In genomic region chr11:77821349-77821851, GRCh38 we compare ENCODE assay signal across 8 cellular contexts. TPM values are rescaled to one million over a fixed set of nuclear protein-coding genes. Genes with fewer than 3 reads are reported as not detected.
DNase-seq lines count a peak whose midpoint lies in the region; ATAC-seq and FAIRE-seq lines count a peak whose summit lies in the region.

No MANE protein-coding gene starts in this region.

- peak overlapping the region; percentile 28 to 43 for H3K27ac ChIP-seq in small intestine (ENCODE audit: low read depth in 1 of 2, low read length in 1 of 2)

- no peaks in the 10 kb centered on the region for H3K9me3 ChIP-seq in small intestine (ENCODE audit: control insufficient read depth, low read depth)

- H3K4me3 ChIP-seq in small intestine (ENCODE audit: low read depth in 1 of 2, low read length in 2 of 2), result peak overlapping the region; percentile 59 to 96

- FAIRE-seq in small intestine (lab: Jason Lieb, UNC), result no peak

- H3K27me3 ChIP-seq in small intestine (ENCODE audit: control insufficient read depth in 2 of 2, insufficient read depth in 2 of 2, low read length in 2 of 2), result no peaks in the 10 kb centered on the region

- no peak for ATAC-seq in GM21619 (IDR thresholded peaks at IDR 0.05; ENCODE audit: unreplicated experiment)
- ATAC-seq in HG03175 (IDR thresholded peaks at IDR 0.05; ENCODE audit: unreplicated experiment), result no peak

- peaks cover 4% of the 10 kb centered on the region in 2 donors for H3K4me1 ChIP-seq in small intestine (ENCODE audit: control insufficient read depth in 2 of 2, insufficient read depth in 1 of 2, low read depth in 1 of 2, low read length in 1 of 2)

- DNase-seq in NCI-H2029 treated with DMSO at 0.1 percent for 48 hours (lab: John Stamatoyannopoulos, UW) (peak; percentile 27), NCI-H2029 (lab: John Stamatoyannopoulos, UW) (no peak), RPMI7951 (ENCODE audit: low read depth) (peak; percentile 54), brain pericyte (ENCODE audit: low read depth, low spot score) (peak; percentile 8), iPS-NIHi7 (ENCODE audit: extremely low spot score) (peak; percentile 24), small intestine (peak; percentile 29)

- H3K36me3 ChIP-seq in small intestine (ENCODE audit: control insufficient read depth in 2 of 2, insufficient read depth in 2 of 2, low read length in 2 of 2), result no peaks in the 10 kb centered on the region

- WGBS in small intestine, 3 donors, result 1% methylated on average over 16 of the region's 16 CpGs

RNA-seq across cellular contexts. Expression of gene AAMDC, which starts 0.5 kb away (rescaled TPM):
- 71.7 and 72.2 TPM in 2 replicates for total RNA-seq in RPMI7951 (2014; rRNA removed; shearing (Covaris generic))
- polyA plus RNA-seq in small intestine, result 100 to 1,000 TPM in 1 of 3 donors, 10 to 100 TPM in 2; 29.5 to 106 (median 76.2) TPM

RNA-seq across cellular contexts. Expression of gene RSF1, which starts 0.9 kb away (rescaled TPM):
- 13.1 and 16.1 TPM in 2 replicates for total RNA-seq in RPMI7951 (2014; rRNA removed; shearing (Covaris generic))
- polyA plus RNA-seq in small intestine, result 10 to 100 TPM in 2 of 3 donors, 1 to 10 TPM in 1; 9.8 to 13.5 (median 10.7) TPM
